In genomic region chr1:183787704-183788103, GRCh38 we compare ENCODE assay signal across 22 cellular contexts. TPM values are rescaled to one million over a fixed set of nuclear protein-coding genes. Genes with fewer than 3 reads are reported as not detected.
DNase-seq lines count a peak whose midpoint lies in the region; ATAC-seq, FAIRE-seq and TF ChIP-seq lines count a peak whose summit lies in the region.
"Had no signal": no experiment of that assay in that cellular context is flagged by ENCODE, and none has a peak within 500 bp of the region (broad histone marks: within the 10 kb centered on the region; RNA-seq: fewer than 3 reads in every experiment).

No MANE protein-coding gene starts in this region.

- H3K4me1 ChIP-seq in A549 (peaks cover 10% of the 10 kb centered on the region; the same call in 1 of the 3 replicates), GM12878 (ENCODE audit: control insufficient read depth, insufficient read depth, low read length) (no peaks in the 10 kb centered on the region), mesenchymal stem cell (ENCODE audit: control insufficient read depth, insufficient read depth, low read depth, low read length) (no peaks in the 10 kb centered on the region), thyroid gland (peaks cover 0 to 8% of the 10 kb centered on the region in 2 donors)

- no peak overlapping the region for H2BK5ac ChIP-seq in mesenchymal stem cell (ENCODE audit: low read depth, low read length, poor library complexity, severe bottlenecking)

- H3K9ac ChIP-seq in GM12878 (ENCODE audit: control insufficient read depth, insufficient read depth, low read length) (no peak overlapping the region), mesenchymal stem cell (ENCODE audit: low read length) (no peak overlapping the region)
- H3K9ac ChIP-seq: BLaER1 treated with 17β-estradiol and CSF1 and Interleukin-3, amounts not matched to agents 10 nM and 100 nM; GM23248 had no signal

- no peak overlapping the region for H3K23ac ChIP-seq in mesenchymal stem cell (ENCODE audit: low read length in 2 of 2)

- SMC1A ChIA-PET in GM12878 (lab: Charles Lee; ENCODE audit: uncharacterized antibody, unreplicated experiment): no interaction called here

- ATAC-seq in A549 (no peak), HG02870 (IDR thresholded peaks at IDR 0.05; ENCODE audit: unreplicated experiment) (peak; percentile 57), GM12878 (no peak), HG03108 (IDR thresholded peaks at IDR 0.05; ENCODE audit: unreplicated experiment) (no peak)
- ATAC-seq: CD8-positive, alpha-beta T cell; HCT116; K562 had no signal

- BruUV-seq in GM12878 (replicated peaks; lab: Mats Ljungman, UMichigan): no TSS peak

- intact Hi-C loops in GM12878 (cut with micrococcal nuclease; ENCODE audit: unreplicated experiment): no loop called here
- intact Hi-C loops in cardiac septum (cut with DNase I): no loop called here
- intact Hi-C loops in thyroid gland (cut with DNase I): no loop called here

- no peak overlapping the region for H3K4me2 ChIP-seq in A549
- no peak overlapping the region for H3K4me2 ChIP-seq in GM12878 (ENCODE audit: control insufficient read depth, insufficient read depth)
- no peak overlapping the region for H3K4me2 ChIP-seq in mesenchymal stem cell (ENCODE audit: low read length, poor library complexity, severe bottlenecking)
- H3K4me2 ChIP-seq: BLaER1 treated with 17β-estradiol and CSF1 and Interleukin-3, amounts not matched to agents 10 nM and 100 nM had no signal

- TF ChIP-seq CTCF in A549 (IDR thresholded peaks at IDR 0.05) (no peak), GM12878 (IDR thresholded peaks at IDR 0.05 in 2 of 3, conservative IDR thresholded peaks at IDR 0.05 in 1 of 3; ENCODE audit: control insufficient read depth in 2 of 3, extremely low read depth in 1 of 3, insufficient read depth in 1 of 3, low read depth in 3 of 3, low read length in 3 of 3) (no peak), thyroid gland (IDR thresholded peaks at IDR 0.05) (no peak)

- H3K14ac ChIP-seq in mesenchymal stem cell (ENCODE audit: low read length in 2 of 2): no peak overlapping the region

- TF ChIP-seq EP300 in A549 (IDR thresholded peaks at IDR 0.05) (no peak), GM12878 (IDR thresholded peaks at IDR 0.05; ENCODE audit: borderline replicate concordance in 1 of 2, control insufficient read depth in 1 of 2, low read depth in 2 of 2, low read length in 2 of 2) (no peak)

- H4K8ac ChIP-seq in mesenchymal stem cell (ENCODE audit: low read length): no peak overlapping the region

- FAIRE-seq in A549 (lab: Jason Lieb, UNC): no peak
- no peak for FAIRE-seq in GM12878 (lab: Jason Lieb, UNC)
- FAIRE-seq: GM12891, GM19239, HTR-8/SVneo, K562 had no signal

- peaks cover 7% of the 10 kb centered on the region; the same call in 1 of the 3 replicates for H3K9me3 ChIP-seq in A549
- H3K9me3 ChIP-seq in GM12878 (replicated peaks; ENCODE audit: control insufficient read depth, insufficient read depth, low read length): no peaks in the 10 kb centered on the region; the same call in 2 of the 3 replicates
- H3K9me3 ChIP-seq in mesenchymal stem cell (ENCODE audit: control insufficient read depth, low read length): peaks cover 2% of the 10 kb centered on the region
- no peaks in the 10 kb centered on the region for H3K9me3 ChIP-seq in thyroid gland

- H3K79me2 ChIP-seq in GM12878 (ENCODE audit: control insufficient read depth, insufficient read depth, low read length): no peaks in the 10 kb centered on the region

- no peaks in the 10 kb centered on the region for H3K79me1 ChIP-seq in mesenchymal stem cell (replicated peaks; ENCODE audit: low read length, poor library complexity, severe bottlenecking)

- no peak for TF ChIP-seq RAD21 in A549 (conservative IDR thresholded peaks at IDR 0.05 in 1 of 2, IDR thresholded peaks at IDR 0.05 in 1 of 2)
- no peak for TF ChIP-seq RAD21 in GM12878 (IDR thresholded peaks at IDR 0.05; ENCODE audit: insufficient read depth, low read depth, low read length)

- no peak overlapping the region for H4K91ac ChIP-seq in mesenchymal stem cell (ENCODE audit: low read length)

- H3K4ac ChIP-seq in mesenchymal stem cell (ENCODE audit: low read depth in 1 of 2, low read length in 2 of 2): no peak overlapping the region

- H2BK12ac ChIP-seq in mesenchymal stem cell (ENCODE audit: low read length in 2 of 2): no peak overlapping the region

- H3K27me3 ChIP-seq in GM12878 (replicated peaks in 1 of 2; ENCODE audit: control insufficient read depth in 2 of 2, insufficient read depth in 2 of 2, low read length in 1 of 2) (no peaks in the 10 kb centered on the region), mesenchymal stem cell (ENCODE audit: control insufficient read depth in 1 of 2, insufficient read depth in 1 of 2, low read length in 2 of 2) (no peaks in the 10 kb centered on the region), thyroid gland (no peaks in the 10 kb centered on the region)
- H3K27me3 ChIP-seq: BLaER1 treated with 17β-estradiol and CSF1 and Interleukin-3, amounts not matched to agents 10 nM and 100 nM had no signal

- CTCF ChIA-PET in A549 (lab: Yijun Ruan, JAX) (no interaction called here), GM12878 (lab: Yijun Ruan, JAX) (no interaction called here)

- H4K20me1 ChIP-seq in GM12878 (ENCODE audit: control insufficient read depth, insufficient read depth): no peaks in the 10 kb centered on the region
- H4K20me1 ChIP-seq: BLaER1 treated with 17β-estradiol and CSF1 and Interleukin-3, amounts not matched to agents 10 nM and 100 nM had no signal

- no peaks in the 10 kb centered on the region for H3K36me3 ChIP-seq in GM12878 (ENCODE audit: control insufficient read depth in 2 of 2, insufficient read depth in 2 of 2, low read length in 1 of 2)
- H3K36me3 ChIP-seq in mesenchymal stem cell (ENCODE audit: control insufficient read depth in 1 of 2, insufficient read depth in 2 of 2, low read depth in 1 of 2, low read length in 2 of 2): no peaks in the 10 kb centered on the region
- no peaks in the 10 kb centered on the region for H3K36me3 ChIP-seq in thyroid gland
- H3K36me3 ChIP-seq: BLaER1 treated with 17β-estradiol and CSF1 and Interleukin-3, amounts not matched to agents 10 nM and 100 nM had no signal

- no peak overlapping the region for H3K27ac ChIP-seq in A549
- H3K27ac ChIP-seq in GM12878 (ENCODE audit: control insufficient read depth, insufficient read depth): no peak overlapping the region
- no peak overlapping the region for H3K27ac ChIP-seq in mesenchymal stem cell (ENCODE audit: low read length, poor library complexity, severe bottlenecking)
- no peak overlapping the region for H3K27ac ChIP-seq in substantia nigra (ENCODE audit: low read depth, low read length, poor library complexity, severe bottlenecking)
- no peak overlapping the region for H3K27ac ChIP-seq in thyroid gland
- H3K27ac ChIP-seq: 22Rv1; BLaER1 treated with 17β-estradiol and CSF1 and Interleukin-3, amounts not matched to agents 10 nM and 100 nM; GM23248 had no signal

- RAD21 ChIA-PET in GM12878 (lab: Charles Lee; ENCODE audit: unreplicated experiment): no interaction called here

- H3K4me3 ChIP-seq in A549: no peak overlapping the region
- H3K4me3 ChIP-seq in GM12878: no peak overlapping the region
- H3K4me3 ChIP-seq in mesenchymal stem cell (ENCODE audit: insufficient read depth in 1 of 2, low read depth in 1 of 2, low read length in 2 of 2): no peak overlapping the region
- no peak overlapping the region for H3K4me3 ChIP-seq in thyroid gland (replicated peaks in 1 of 3)
- H3K4me3 ChIP-seq: BLaER1 treated with 17β-estradiol and CSF1 and Interleukin-3, amounts not matched to agents 10 nM and 100 nM; GM23248; K562 had no signal

- 56% methylated on average over 2 of the region's 2 CpGs for WGBS in A549 (ENCODE audit: missing lambda C conversion rate)
- 0% methylated on average over 2 of the region's 2 CpGs for WGBS in GM12878 (ENCODE audit: insufficient coverage, insufficient replicate concordance, low lambda C conversion rate, missing lambda C conversion rate)
- WGBS in mesenchymal stem cell: 74% methylated on average over 2 of the region's 2 CpGs
- 70 to 74% methylated on average over 2 of the region's 2 CpGs for WGBS in thyroid gland, 2 donors

- DNase-seq in A549 (ENCODE audit: low read depth in 1 of 2, low spot score in 1 of 2) (no peak), GM12878 (ENCODE audit: low read depth, low spot score) (no peak), mesenchymal stem cell (no peak), substantia nigra (lab: John Stamatoyannopoulos, UW) (no peak), cardiac septum (ENCODE audit: low spot score) (no peak), thyroid gland (no peak)
- DNase-seq: Calu3; CD8-positive, alpha-beta T cell; DMS79 treated with DMSO at 0.1 percent for 48 hours; GF-D8; GM23248; H7; IMR-90 had no signal

- H2AFZ ChIP-seq in GM12878 (ENCODE audit: control insufficient read depth, low read depth, low read length) (no peak overlapping the region), mesenchymal stem cell (ENCODE audit: low read depth, low read length) (no peak overlapping the region)
- H2AFZ ChIP-seq: GM23248 had no signal

- H2BK120ac ChIP-seq in mesenchymal stem cell (ENCODE audit: low read depth, low read length): no peak overlapping the region

- H3K18ac ChIP-seq in mesenchymal stem cell (ENCODE audit: low read depth in 1 of 2, low read length in 2 of 2): no peak overlapping the region

- in situ Hi-C loops in GM12878 (cut with MboI): no loop called here

- TF ChIP-seq POLR2A in A549 (IDR thresholded peaks at IDR 0.05; ENCODE audit: low read length) (no peak), GM12878 (IDR thresholded peaks at IDR 0.05; ENCODE audit: low read depth, low read length) (no peak), thyroid gland (IDR thresholded peaks at IDR 0.05) (no peak)

- H2AK5ac ChIP-seq in mesenchymal stem cell (ENCODE audit: low read length, severe bottlenecking): no peak overlapping the region

- H2BK15ac ChIP-seq in mesenchymal stem cell (ENCODE audit: low read depth, poor library complexity, severe bottlenecking): peak overlapping the region; percentile 40

- POLR2A ChIA-PET in A549 (lab: Yijun Ruan, JAX) (no interaction called here), GM12878 (lab: Charles Lee) (no interaction called here)

RNA-seq across cellular contexts. Expression of gene RGL1, which starts 17.2 kb away (rescaled TPM):
- polyA plus RNA-seq in A549 (2011; rRNA removed) (3.8 and 4.5 TPM in 2 replicates), A549 (2017; fragmentation: RNase III; extraction: RNeasy Plus Mini Kit Qiagen cat#74134 plus additional on column Dnase treatment) (0.98 to 1.5 TPM (median 1.0 TPM) in 3 replicates), GM12878 (2011; rRNA removed) (15.6 and 15.7 TPM in 2 replicates), GM12878 (2014; fragmentation: Illumina TruSeq; extraction: Trizol) (25.0 and 28.4 TPM in 2 replicates), GM12878 (2014; fragmentation: Nextera tagmentation; extraction: Ambion mirVana) (1 to 10 TPM; 8.1 to 9.4 TPM), GM12878 (2014; rRNA removed) (15.8 and 17.9 TPM in 2 replicates), GM12878 (2016; fragmentation: Nextera tagmentation; extraction: Ambion mirVana) (10 to 100 TPM; 19.0 to 20.9 TPM)
- 0.78 and 1.0 TPM in 2 replicates for polyA plus RNA-seq in A549 (2012; cell fraction: cytosol; rRNA removed)
- 0.62 and 0.82 TPM in 2 replicates for polyA plus RNA-seq in A549 (2012; cell fraction: nucleus; rRNA removed)
- polyA minus RNA-seq in A549 (2011; rRNA and poly(A)+ RNA removed): 3.5 and 4.1 TPM in 2 replicates
- total RNA-seq in GM12878 (2013; cell fraction: nucleolus; rRNA removed): 21.2 and 22.8 TPM in 2 replicates
- total RNA-seq in GM12878 (2014; rRNA removed) (19.0 and 20.1 TPM in 2 replicates), GM12878 (2014; rRNA removed; fragmentation: Illumina TruSeq; extraction: Trizol) (19.9 and 20.7 TPM in 2 replicates), GM12878 (2021) (18.6 and 20.6 TPM in 2 replicates), cardiac septum (19.6 TPM), thyroid gland (10 to 100 TPM in 3 of 4 donors, 1 to 10 TPM in 1; 9.3 to 36.3 (median 16.3) TPM)
- polyA plus RNA-seq in GM12878 (2011; ENCODE audit: low read depth): 7.7 TPM
- 10.2 and 10.8 TPM in 2 replicates for polyA plus RNA-seq in GM12878 (2011; cell fraction: cytosol; rRNA removed)
- polyA plus RNA-seq in GM12878 (2011; cell fraction: nucleus; rRNA removed): 20.3 and 21.1 TPM in 2 replicates
- polyA plus RNA-seq in GM12878 (2012): 8.2 and 10.7 TPM in 2 replicates
- polyA minus RNA-seq in GM12878 (2011; rRNA and poly(A)+ RNA removed): 17.5 and 18.9 TPM in 2 replicates
- 3.3 and 5.4 TPM in 2 replicates for polyA minus RNA-seq in GM12878 (2011; cell fraction: cytosol; rRNA and poly(A)+ RNA removed)
- polyA minus RNA-seq in GM12878 (2011; cell fraction: nucleus; rRNA and poly(A)+ RNA removed): 16.0 and 26.8 TPM in 2 replicates
- 47.5 TPM for polyA plus RNA-seq in mesenchymal stem cell (2013, experiment 1 of 2)
- 47.1 TPM for polyA plus RNA-seq in mesenchymal stem cell (2013, experiment 2 of 2)

Comparison
In these comparisons a context has a peak if more than half of its experiments do, and no peak if none do; other contexts are left out.
1. Of the 24 proteins assayed by ChIP-seq in both GM12878 and A549: peak only in GM12878: none; only in A549: USF2; in both: none; in neither: 23.